1 cellular context compared by ENCODE assay signal in the genomic region with DNA sequence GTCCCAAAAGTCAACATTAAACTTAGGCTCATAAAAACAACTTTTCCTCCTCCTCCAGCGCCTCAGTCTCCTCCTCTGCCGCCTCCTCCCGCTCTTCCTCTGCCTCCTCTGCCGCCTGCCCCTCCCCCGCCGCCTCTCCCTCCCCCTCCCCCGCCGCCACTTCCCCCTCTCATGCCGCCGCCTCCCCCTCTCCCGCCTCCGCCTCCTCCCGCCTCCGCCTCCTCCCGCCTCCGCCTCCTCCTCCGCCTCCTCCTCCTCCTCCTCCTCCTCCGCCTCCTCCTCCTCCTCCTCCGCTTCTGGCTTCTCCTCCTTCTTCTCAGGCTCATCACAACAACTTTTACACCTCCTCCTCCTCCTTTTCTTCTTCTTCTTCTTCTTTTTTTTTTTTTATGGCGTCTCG.
TF ChIP-seq lines count a peak whose summit lies in the region.

No MANE protein-coding gene starts in this region.

TF ChIP-seq in SK-N-SH treated with all-trans-retinoic acid at 6 μM for 48 hours, 23 proteins besides CTCF, POLR2A, EP300 and RAD21 (continued from another document):
- no peak for TF ChIP-seq POU6F1 (CRISPR knock-in tag; IDR thresholded peaks at IDR 0.05; ENCODE audit: borderline replicate concordance, low read depth)
- TF ChIP-seq PATZ1 (CRISPR knock-in tag; IDR thresholded peaks at IDR 0.05; ENCODE audit: borderline replicate concordance), result no peak
TF ChIP-seq in SK-N-SH treated with all-trans-retinoic acid at 6 μM for 48 hours: peak in this region for 0.
